ENCODE assay signal across 10 cellular contexts in genomic region chr7:114924066-114924712, GRCh38. TPM values are rescaled to one million over a fixed set of nuclear protein-coding genes. Genes with fewer than 3 reads are reported as not detected.
A peak's percentile ranks its signal among the peaks of the same experiment; 100 is the strongest.
DNase-seq lines count a peak whose midpoint lies in the region; ATAC-seq and TF ChIP-seq lines count a peak whose summit lies in the region.
"Had no signal": no experiment of that assay in that cellular context is flagged by ENCODE, and none has a peak within 500 bp of the region (broad histone marks: within the 10 kb centered on the region; RNA-seq: fewer than 3 reads in every experiment).

No MANE protein-coding gene starts in this region.

- no peaks in the 10 kb centered on the region for H3K9me3 ChIP-seq in right atrium auricular region
- no peaks in the 10 kb centered on the region for H3K9me3 ChIP-seq in RWPE2 (ENCODE audit: severe bottlenecking)
- no peaks in the 10 kb centered on the region for H3K9me3 ChIP-seq in iPS-18a (ENCODE audit: control insufficient read depth, low read depth, low read length)
- no peaks in the 10 kb centered on the region for H3K9me3 ChIP-seq in vagina

- intact Hi-C loops in left cardiac atrium (cut with DNase I): loop anchor here in 1 of 2 donors (5.0 to 10.0 kb wide), 2 partner anchors 53 to 291 kb away; no protein-coding TSS in a partner anchor
- intact Hi-C loops in vagina (cut with DNase I): loop anchor here (10.0 kb wide), 1 partner anchor 839 kb away; no protein-coding TSS in a partner anchor

- no peak for TF ChIP-seq POLR2A in vagina (IDR thresholded peaks at IDR 0.05)

- TF ChIP-seq CTCF in right atrium auricular region (IDR thresholded peaks at IDR 0.05) (no peak), RWPE2 (IDR thresholded peaks at IDR 0.05; ENCODE audit: poor library complexity, severe bottlenecking) (no peak), vagina (IDR thresholded peaks at IDR 0.05) (no peak)

- ATAC-seq in left cardiac atrium (no peak), RWPE2 (ENCODE audit: low read depth) (no peak), GM18873 (IDR thresholded peaks at IDR 0.05; ENCODE audit: low FRiP score, unreplicated experiment) (no peak)

- peaks cover 0 to 22% of the 10 kb centered on the region in 2 donors for H3K4me1 ChIP-seq in right atrium auricular region
- H3K4me1 ChIP-seq in RWPE2 (ENCODE audit: insufficient read depth, poor library complexity, severe bottlenecking): peaks cover 6% of the 10 kb centered on the region
- H3K4me1 ChIP-seq in iPS-18a (ENCODE audit: control insufficient read depth, low read depth, low read length): peaks cover 15% of the 10 kb centered on the region
- peaks cover 32% of the 10 kb centered on the region for H3K4me1 ChIP-seq in vagina

- peak overlapping the region in 1 of 2 donors; percentile 81 for H3K4me3 ChIP-seq in right atrium auricular region
- peak overlapping the region; percentile 70 for H3K4me3 ChIP-seq in RWPE2 (ENCODE audit: severe bottlenecking)
- H3K4me3 ChIP-seq in iPS-18a (ENCODE audit: low read length): peak overlapping the region; percentile 77
- peak overlapping the region; percentile 58 to 90 for H3K4me3 ChIP-seq in vagina

- no peak overlapping the region for H3K9ac ChIP-seq in iPS-18a (ENCODE audit: low read length)

- peak overlapping the region; percentile 88 to 94 for H3K27ac ChIP-seq in right atrium auricular region
- H3K27ac ChIP-seq in RWPE2 (ENCODE audit: poor library complexity, severe bottlenecking): no peak overlapping the region
- no peak overlapping the region for H3K27ac ChIP-seq in iPS-18a (ENCODE audit: low read length)
- H3K27ac ChIP-seq in vagina: peak overlapping the region; percentile 92

- no peaks in the 10 kb centered on the region for H3K27me3 ChIP-seq in right atrium auricular region
- no peaks in the 10 kb centered on the region for H3K27me3 ChIP-seq in RWPE2 (ENCODE audit: insufficient read depth, poor library complexity, severe bottlenecking)
- peaks cover 11% of the 10 kb centered on the region for H3K27me3 ChIP-seq in iPS-18a (ENCODE audit: control insufficient read depth, insufficient read depth, low read length)
- H3K27me3 ChIP-seq in vagina: no peaks in the 10 kb centered on the region

- DNase-seq in right atrium auricular region (ENCODE audit: low spot score) (no peak), left cardiac atrium (no peak), RWPE2 (ENCODE audit: low spot score) (no peak), vagina (ENCODE audit: extremely low spot score in 2 of 2) (no peak), AG08395 (ENCODE audit: low spot score) (no peak), occipital lobe (lab: John Stamatoyannopoulos, UW) (no peak)
- DNase-seq: dermis blood vessel endothelial cell, NCI-H2171 treated with DMSO at 0.1 percent for 48 hours had no signal

- H3K36me3 ChIP-seq in right atrium auricular region: no peaks in the 10 kb centered on the region
- H3K36me3 ChIP-seq in RWPE2 (ENCODE audit: low read depth): no peaks in the 10 kb centered on the region
- no peaks in the 10 kb centered on the region for H3K36me3 ChIP-seq in iPS-18a (ENCODE audit: control insufficient read depth, low read depth, low read length)
- no peaks in the 10 kb centered on the region for H3K36me3 ChIP-seq in vagina

RNA-seq across cellular contexts. Expression of gene MDFIC, which starts 2.3 kb away (rescaled TPM):
- total RNA-seq in right atrium auricular region: 10 to 100 TPM; 17.1 to 35.0 TPM
- total RNA-seq in left cardiac atrium: 10 to 100 TPM; 21.8 to 23.9 TPM
- total RNA-seq in vagina: 27.7 TPM
- 7.0 TPM for total RNA-seq in occipital lobe

Comparison
In these comparisons a context has a peak if more than half of its experiments do, and no peak if none do; other contexts are left out.
1. H3K27ac ChIP-seq: peak in right atrium auricular region (2 of 2) and vagina (single experiment); none in RWPE2 (single experiment) and iPS-18a (single experiment).